Comparison of ENCODE assay signal across 1 cellular context in genomic region chr1:156075158-156075557, GRCh38.
TF ChIP-seq lines count a peak whose summit lies in the region.

No MANE protein-coding gene starts in this region.

TF ChIP-seq in H1, 55 proteins besides CTCF, POLR2A, EP300 and RAD21:
- TF ChIP-seq TCF12 (IDR thresholded peaks at IDR 0.05; ENCODE audit: low read depth, low read length): no peak
- no peak for TF ChIP-seq E2F6 (IDR thresholded peaks at IDR 0.05)
- TF ChIP-seq SIN3A (conservative IDR thresholded peaks at IDR 0.05 in 1 of 2, IDR thresholded peaks at IDR 0.05 in 1 of 2; ENCODE audit: low read depth in 1 of 2, low read length in 2 of 2): no peak
- TF ChIP-seq POLR2AphosphoS5 (IDR thresholded peaks at IDR 0.05; ENCODE audit: low read depth, low read length): no peak
- no peak for TF ChIP-seq JUN (IDR thresholded peaks at IDR 0.05; ENCODE audit: low read depth, low read length)
TF ChIP-seq in H1: peak in this region for 0.
